In genomic region chr18:63322908-63323634, GRCh38 we compare ENCODE assay signal across 8 cellular contexts. TPM values are rescaled to one million over a fixed set of nuclear protein-coding genes. Genes with fewer than 3 reads are reported as not detected.
DNase-seq lines count a peak whose midpoint lies in the region; ATAC-seq, FAIRE-seq and TF ChIP-seq lines count a peak whose summit lies in the region.

No MANE protein-coding gene starts in this region.

- POLR2A ChIA-PET in CD8-positive, alpha-beta T cell (lab: Charles Lee) = interaction anchor here (0.6 to 1.2 kb wide), 5 partner anchors 12 to 202 kb away, joined by 3 to 5 read pairs (median 4); no protein-coding TSS in a partner anchor
- POLR2A ChIA-PET in HEK293 (lab: Yijun Ruan, JAX) = interaction anchor here (0.7 kb wide), 1 partner anchor 800 kb away, joined by 3 read pairs; the partner anchor contains the start of gene ZCCHC2

- no peak for TF ChIP-seq POLR2A in transverse colon (IDR thresholded peaks at IDR 0.05)

- H3K4me1 Mint-ChIP-seq in CD8-positive, alpha-beta T cell (ENCODE audit: low read depth) = peaks cover 16% of the 10 kb centered on the region

- no peak for ATAC-seq in CD8-positive, alpha-beta T cell
- no peak for ATAC-seq in HG03280 (IDR thresholded peaks at IDR 0.05; ENCODE audit: unreplicated experiment)

- peak in 6 of 7 experiments; percentile 35 to 69 (median 62) for DNase-seq in CD8-positive, alpha-beta T cell
- peak; percentile 52 to 88 for DNase-seq in NCI-H526 (lab: John Stamatoyannopoulos, UW)
- peak; percentile 46 for DNase-seq in activated CD4-positive, alpha-beta T cell treated with anti-CD3 and anti-CD28 coated beads, Interleukin-2, amount 50 U/mL, for 1 hour
- peak; percentile 63 for DNase-seq in mucosa of gallbladder (ENCODE audit: low spot score)
- peak; percentile 72 for DNase-seq in transverse colon

- peak; percentile 71 for TF ChIP-seq CTCF in CD8-positive, alpha-beta T cell (IDR thresholded peaks at IDR 0.05)
- peak; percentile 47 for TF ChIP-seq CTCF in HEK293 (tag by site-specific recombination; IDR thresholded peaks at IDR 0.05)
- peak; percentile 76 to 90 (median 78) for TF ChIP-seq CTCF in transverse colon (IDR thresholded peaks at IDR 0.05)

- H3K36me3 Mint-ChIP-seq in CD8-positive, alpha-beta T cell = peaks cover 14% of the 10 kb centered on the region

- no peaks in the 10 kb centered on the region for H3K27me3 Mint-ChIP-seq in CD8-positive, alpha-beta T cell (ENCODE audit: low read depth)

- H3K9me3 ChIP-seq in CD8-positive, alpha-beta T cell (ENCODE audit: low read length) = no peaks in the 10 kb centered on the region
- H3K9me3 ChIP-seq in HEK293 (ENCODE audit: control insufficient read depth, insufficient read depth, low read depth, low read length) (no peaks in the 10 kb centered on the region), transverse colon (no peaks in the 10 kb centered on the region)

- 26 to 28% methylated on average over 7 to 8 of the region's 8 CpGs for WGBS in transverse colon (ENCODE audit: low coverage in 1 of 2), 2 donors

- H3K9me3 Mint-ChIP-seq in CD8-positive, alpha-beta T cell = no peaks in the 10 kb centered on the region

- H3K4me3 Mint-ChIP-seq in CD8-positive, alpha-beta T cell = no peak overlapping the region

- H3K36me3 ChIP-seq in CD8-positive, alpha-beta T cell (ENCODE audit: insufficient read depth, low read length) = no peaks in the 10 kb centered on the region
- H3K36me3 ChIP-seq in HEK293 (ENCODE audit: control insufficient read depth in 2 of 2, insufficient read depth in 1 of 2, low read length in 2 of 2) (no peaks in the 10 kb centered on the region), transverse colon (no peaks in the 10 kb centered on the region)

- no peak overlapping the region for H3K4me3 ChIP-seq in CD8-positive, alpha-beta T cell (ENCODE audit: low read depth, low read length)
- H3K4me3 ChIP-seq in HEK293 (ENCODE audit: low read depth, low read length) (no peak overlapping the region), transverse colon (no peak overlapping the region)

- CTCF ChIA-PET in CD8-positive, alpha-beta T cell (lab: Charles Lee) = interaction anchor here (0.5 to 8.8 kb wide), 55 partner anchors 8 to 608 kb away, joined by 3 to 144 read pairs (median 5); no protein-coding TSS in a partner anchor
- CTCF ChIA-PET in HEK293 (lab: Yijun Ruan, JAX) = interaction anchor here (0.5 to 6.8 kb wide), 45 partner anchors 8 to 532 kb away, joined by 3 to 119 read pairs (median 4); no protein-coding TSS in a partner anchor

- in situ Hi-C loops in transverse colon (cut with MboI; ENCODE audit: low pct_ligation_motif_present in 1 of 4, low pct_unique_long_range_greater_than_20kb in 1 of 4, low sequenced_read_pairs in 3 of 4) = loop anchor here in 2 of 4 donors (10.0 kb wide), 2 partner anchors 188 to 308 kb away; no protein-coding TSS in a partner anchor

- no peak overlapping the region for H3K27ac Mint-ChIP-seq in CD8-positive, alpha-beta T cell

- no peak for TF ChIP-seq EP300 in transverse colon (IDR thresholded peaks at IDR 0.05; ENCODE audit: low read depth)

- peaks cover 9% of the 10 kb centered on the region for H3K4me1 ChIP-seq in CD8-positive, alpha-beta T cell (ENCODE audit: insufficient read depth, low read length)
- H3K4me1 ChIP-seq in HEK293 (ENCODE audit: control insufficient read depth, insufficient read depth, low read length) (peaks cover 4% of the 10 kb centered on the region; the same call in 1 of the 2 replicates), transverse colon (peaks cover 0 to 16% (median 10%) of the 10 kb centered on the region in 4 donors)

- no peak overlapping the region for H3K27ac ChIP-seq in CD8-positive, alpha-beta T cell (ENCODE audit: low read depth, low read length)
- no peak overlapping the region for H3K27ac ChIP-seq in HEK293 (ENCODE audit: extremely low read depth, low read depth, low read length)
- H3K27ac ChIP-seq in transverse colon = peak overlapping the region; percentile 26 to 47 (median 38)

- FAIRE-seq in endometrium (lab: Jason Lieb, UNC) = peak; percentile 90

- H3K27me3 ChIP-seq in CD8-positive, alpha-beta T cell (ENCODE audit: insufficient read depth, low read length) = no peaks in the 10 kb centered on the region
- H3K27me3 ChIP-seq in transverse colon = no peaks in the 10 kb centered on the region

- intact Hi-C loops in CD8-positive, alpha-beta T cell (cut with DNase I, micrococcal nuclease) = loop anchor here (1.0 to 5.0 kb wide), 7 partner anchors 44 to 606 kb away; partner anchors contain the start of genes KDSR (in 1 of the 2) and PHLPP1 (in 1 of the 2)
- intact Hi-C loops in transverse colon (cut with DNase I; ENCODE audit: low total_unique reads) = loop anchor here (2.0 to 5.0 kb wide), 2 partner anchors 191 to 306 kb away; no protein-coding TSS in a partner anchor

TF ChIP-seq in HEK293, 187 proteins besides CTCF, POLR2A, EP300 and RAD21:
- TF ChIP-seq PRDM1 (tag by site-specific recombination; IDR thresholded peaks at IDR 0.05) (peak; percentile 69), ZNF692 (tag by site-specific recombination; IDR thresholded peaks at IDR 0.05) (0 out of 2 replicates have a peak, but pooled peaks have one; percentile 28), ZNF335 (tag by site-specific recombination; conservative IDR thresholded peaks at IDR 0.05) (peak; percentile 54), ZBTB17 (tag by site-specific recombination; IDR thresholded peaks at IDR 0.05) (peak; percentile 77), ZNF776 (tag by site-specific recombination; IDR thresholded peaks at IDR 0.05; ENCODE audit: borderline replicate concordance) (0 out of 2 replicates have a peak, but pooled peaks have one; percentile 31), ZNF660 (tag by site-specific recombination; IDR thresholded peaks at IDR 0.05) (peak; percentile 69; the same call in 1 of the 2 replicates), ZNF114 (tag by site-specific recombination; IDR thresholded peaks at IDR 0.05) (no peak), ZNF362 (tag by site-specific recombination; IDR thresholded peaks at IDR 0.05) (0 out of 2 replicates have a peak, but pooled peaks have one; percentile 25), ZNF654 (tag by site-specific recombination; IDR thresholded peaks at IDR 0.05; ENCODE audit: low read depth) (peak; percentile 82), ZNF501 (tag by site-specific recombination; IDR thresholded peaks at IDR 0.05) (0 out of 2 replicates have a peak, but pooled peaks have one; percentile 17), ZNF558 (tag by site-specific recombination; IDR thresholded peaks at IDR 0.05) (no peak), ZFP37 (tag by site-specific recombination; IDR thresholded peaks at IDR 0.05) (0 out of 2 replicates have a peak, but pooled peaks have one; percentile 47), ZNF561 (tag by site-specific recombination; IDR thresholded peaks at IDR 0.05; ENCODE audit: borderline replicate concordance) (no peak), ZNF366 (tag by site-specific recombination; conservative IDR thresholded peaks at IDR 0.05) (peak; percentile 23; the same call in 1 of the 2 replicates)

RNA-seq across cellular contexts. Expression of gene BCL2, which starts 3.5 kb away (rescaled TPM):
- total RNA-seq in CD8-positive, alpha-beta T cell = 10 to 100 TPM; 39.5 to 40.5 TPM
- total RNA-seq in mucosa of gallbladder = 18.5 TPM
- total RNA-seq in transverse colon = 10 to 100 TPM; 14.3 to 34.8 (median 23.5) TPM

RNA-seq across cellular contexts. Expression of gene KDSR, which starts 43.9 kb away (rescaled TPM):
- 10 to 100 TPM; 12.8 to 13.9 TPM for total RNA-seq in CD8-positive, alpha-beta T cell
- 59.4 TPM for total RNA-seq in mucosa of gallbladder
- total RNA-seq in transverse colon = 10 to 100 TPM; 13.1 to 37.2 (median 28.3) TPM

Comparison
In these comparisons a context has a peak if more than half of its experiments do, and no peak if none do; other contexts are left out.
1. H3K27ac ChIP-seq: peak in transverse colon (4 of 4); none in CD8-positive, alpha-beta T cell (single experiment) and HEK293 (single experiment).
2. Peak in every context shown above with its lines, with median percentiles within 50 percentile points of each other: DNase-seq and CTCF ChIP-seq.